11 cellular contexts compared by ENCODE assay signal in genomic region chr6:125095501-125096301, GRCh38. TPM values are rescaled to one million over a fixed set of nuclear protein-coding genes. Genes with fewer than 3 reads are reported as not detected.
DNase-seq lines count a peak whose midpoint lies in the region; ATAC-seq and TF ChIP-seq lines count a peak whose summit lies in the region.
"Had no signal": no experiment of that assay in that cellular context is flagged by ENCODE, and none has a peak within 500 bp of the region (broad histone marks: within the 10 kb centered on the region; RNA-seq: fewer than 3 reads in every experiment).

No MANE protein-coding gene starts in this region.

- dilution Hi-C loops in mammary epithelial cell (cut with HindIII; ENCODE audit: low sequenced_read_pairs): no loop called here

- H3K4me2 ChIP-seq in mammary epithelial cell (ENCODE audit: insufficient read depth, low read depth, low read length): no peak overlapping the region

- H3K9me3 ChIP-seq in mammary epithelial cell (replicated peaks; ENCODE audit: insufficient read depth, low read length): no peaks in the 10 kb centered on the region
- no peaks in the 10 kb centered on the region for H3K9me3 ChIP-seq in naive thymus-derived CD4-positive, alpha-beta T cell (ENCODE audit: control insufficient read depth in 2 of 3, low read length in 3 of 3)
- H3K9me3 ChIP-seq: heart left ventricle had no signal

- H3K27me3 Mint-ChIP-seq in naive thymus-derived CD4-positive, alpha-beta T cell: peaks cover 3 to 29% (median 7%) of the 10 kb centered on the region in 5 donors

- H3K4me1 Mint-ChIP-seq in naive thymus-derived CD4-positive, alpha-beta T cell: peaks cover 6 to 28% (median 17%) of the 10 kb centered on the region in 7 donors

- no peaks in the 10 kb centered on the region for H3K79me2 ChIP-seq in mammary epithelial cell (ENCODE audit: insufficient read depth, low read length)

- no peak for ATAC-seq in naive thymus-derived CD4-positive, alpha-beta T cell
- no peak for ATAC-seq in GM19035 (IDR thresholded peaks at IDR 0.05; ENCODE audit: unreplicated experiment)
- ATAC-seq: heart left ventricle had no signal

- H3K27ac Mint-ChIP-seq in naive thymus-derived CD4-positive, alpha-beta T cell: no peak overlapping the region

- 77% methylated on average over 5 of the region's 5 CpGs for WGBS in mammary epithelial cell (ENCODE audit: low coverage, missing lambda C conversion rate)

- no peak for TF ChIP-seq CTCF in mammary epithelial cell (conservative IDR thresholded peaks at IDR 0.05 in 1 of 2, IDR thresholded peaks at IDR 0.05 in 1 of 2; ENCODE audit: extremely low read depth in 1 of 2, insufficient read depth in 1 of 2, low read depth in 1 of 2, low read length in 2 of 2)

- peak; percentile 75 for DNase-seq in GM04503 (ENCODE audit: low read depth)
- peak; percentile 63 for DNase-seq in mammary epithelial cell
- DNase-seq in globus pallidus (ENCODE audit: low spot score): peak; percentile 80
- DNase-seq in renal cortical epithelial cell (ENCODE audit: low read depth): peak; percentile 64
- no peak for DNase-seq in naive thymus-derived CD4-positive, alpha-beta T cell
- DNase-seq in activated CD4-positive, alpha-beta T cell treated with anti-CD3 and anti-CD28 coated beads for 4 hours: no peak
- no peak for DNase-seq in activated gamma-delta T cell (lab: John Stamatoyannopoulos, UW)
- DNase-seq: heart left ventricle, small intestine had no signal

- peaks cover 1% of the 10 kb centered on the region for H3K36me3 ChIP-seq in mammary epithelial cell (ENCODE audit: insufficient read depth, low read length)
- no peaks in the 10 kb centered on the region for H3K36me3 ChIP-seq in naive thymus-derived CD4-positive, alpha-beta T cell (ENCODE audit: control insufficient read depth in 2 of 3, insufficient read depth in 3 of 3, low read length in 3 of 3)
- H3K36me3 ChIP-seq: heart left ventricle had no signal

- no peaks in the 10 kb centered on the region for H3K27me3 ChIP-seq in mammary epithelial cell (ENCODE audit: insufficient read depth, low read length)
- peaks cover 0 to 2% of the 10 kb centered on the region in 2 donors for H3K27me3 ChIP-seq in naive thymus-derived CD4-positive, alpha-beta T cell (ENCODE audit: control insufficient read depth in 2 of 2, insufficient read depth in 2 of 2, low read length in 2 of 2)
- H3K27me3 ChIP-seq: heart left ventricle had no signal

- no peaks in the 10 kb centered on the region for H3K36me3 Mint-ChIP-seq in naive thymus-derived CD4-positive, alpha-beta T cell

- intact Hi-C loops in mammary epithelial cell (cut with micrococcal nuclease): no loop called here
- intact Hi-C loops in naive thymus-derived CD4-positive, alpha-beta T cell (cut with micrococcal nuclease): loop anchor here in 1 of 2 donors (10.0 kb wide), 1 partner anchor 131 kb away; the partner anchor contains the start of gene RNF217

- no peak overlapping the region for H3K9ac ChIP-seq in mammary epithelial cell (ENCODE audit: insufficient read depth, low read length)

- POLR2A ChIA-PET in naive thymus-derived CD4-positive, alpha-beta T cell (lab: Charles Lee): interaction anchor here (0.6 kb wide), 1 partner anchor 695 kb away, joined by 3 read pairs; the partner anchor contains the start of gene NCOA7

- in situ Hi-C loops in mammary epithelial cell (cut with MboI; ENCODE audit: low sequenced_read_pairs in 2 of 2): no loop called here

- H3K4me3 ChIP-seq in mammary epithelial cell (replicated peaks in 1 of 3; ENCODE audit: insufficient read depth in 1 of 3, low read depth in 2 of 3, low read length in 3 of 3): no peak overlapping the region
- H3K4me3 ChIP-seq in naive thymus-derived CD4-positive, alpha-beta T cell (ENCODE audit: low read length): no peak overlapping the region
- H3K4me3 ChIP-seq: heart left ventricle had no signal

- no peaks in the 10 kb centered on the region for H3K9me3 Mint-ChIP-seq in naive thymus-derived CD4-positive, alpha-beta T cell
- H3K9me3 Mint-ChIP-seq: central memory CD8-positive, alpha-beta T cell had no signal

- BruUV-seq in mammary epithelial cell (replicated peaks; lab: Mats Ljungman, UMichigan): no TSS peak

- peak overlapping the region; percentile 67 for H3K27ac ChIP-seq in mammary epithelial cell (ENCODE audit: insufficient read depth, low read depth, low read length)
- H3K27ac ChIP-seq in naive thymus-derived CD4-positive, alpha-beta T cell (ENCODE audit: low read depth, low read length): no peak overlapping the region

- H2AFZ ChIP-seq in mammary epithelial cell (ENCODE audit: low read depth, low read length): no peak overlapping the region

- H4K20me1 ChIP-seq in mammary epithelial cell (ENCODE audit: insufficient read depth, low read length): no peaks in the 10 kb centered on the region

- H3K4me1 ChIP-seq in mammary epithelial cell (ENCODE audit: insufficient read depth, low read length): peaks cover 26% of the 10 kb centered on the region
- H3K4me1 ChIP-seq in naive thymus-derived CD4-positive, alpha-beta T cell (ENCODE audit: control insufficient read depth in 2 of 2, insufficient read depth in 2 of 2, low read length in 2 of 2): no peaks in the 10 kb centered on the region

- no peak overlapping the region for H3K4me3 Mint-ChIP-seq in naive thymus-derived CD4-positive, alpha-beta T cell
- H3K4me3 Mint-ChIP-seq: central memory CD8-positive, alpha-beta T cell had no signal

- CTCF ChIA-PET in mammary epithelial cell (lab: Charles Lee; ENCODE audit: low non-redundant PET): no interaction called here
- CTCF ChIA-PET in naive thymus-derived CD4-positive, alpha-beta T cell (lab: Charles Lee): interaction anchor here (1.1 kb wide), 1 partner anchor 18 kb away, joined by 5 read pairs; no protein-coding TSS in a partner anchor

RNA-seq across cellular contexts. Expression of gene TPD52L1, which starts 57.9 kb away (rescaled TPM):
- total RNA-seq in mammary epithelial cell: 100 to 1,000 TPM; 115 to 269 TPM
- polyA plus RNA-seq in mammary epithelial cell: 171 TPM
- polyA minus RNA-seq in mammary epithelial cell: 86.8 TPM
- total RNA-seq in renal cortical epithelial cell: 105 and 188 TPM in 2 replicates
- total RNA-seq in naive thymus-derived CD4-positive, alpha-beta T cell: under 1 TPM in 1 of 5 experiments, not detected in 4; 0.15 TPM
- polyA plus RNA-seq in naive thymus-derived CD4-positive, alpha-beta T cell: under 1 TPM; 0.56 to 0.67 TPM

Comparison
In these comparisons a context has a peak if more than half of its experiments do, and no peak if none do; other contexts are left out.
1. DNase-seq: peak in GM04503 (single experiment), mammary epithelial cell (single experiment), globus pallidus (single experiment) and renal cortical epithelial cell (single experiment); none in naive thymus-derived CD4-positive, alpha-beta T cell (0 of 9), activated CD4-positive, alpha-beta T cell treated with anti-CD3 and anti-CD28 coated beads for 4 hours (0 of 2) and activated gamma-delta T cell (single experiment).
2. RNA of gene TPD52L1, which starts 57.9 kb away (total RNA-seq): 115 to 269 TPM in mammary epithelial cell and 105 to 188 TPM in renal cortical epithelial cell; 0.15 TPM in naive thymus-derived CD4-positive, alpha-beta T cell; every median in the first group is over 10 times any median in the second.